In genomic region chr13:30026093-30026492, GRCh38 we compare ENCODE assay signal across 13 cellular contexts.
A peak's percentile ranks its signal among the peaks of the same experiment; 100 is the strongest.
DNase-seq lines count a peak whose midpoint lies in the region; ATAC-seq, FAIRE-seq and TF ChIP-seq lines count a peak whose summit lies in the region.
"Had no signal": no experiment of that assay in that cellular context is flagged by ENCODE, and none has a peak within 500 bp of the region (broad histone marks: within the 10 kb centered on the region; RNA-seq: fewer than 3 reads in every experiment).

No MANE protein-coding gene starts in this region.

- H3K4me1 Mint-ChIP-seq in astrocyte (ENCODE audit: low read depth, unreplicated experiment) = peaks cover 4% of the 10 kb centered on the region
- H3K4me1 Mint-ChIP-seq: activated naive CD4-positive, alpha-beta T cell treated with anti-CD3 and anti-CD28 coated beads, Interleukin-2, amount 50 U/mL, for 24 hours; CD4-positive, alpha-beta memory T cell had no signal

- no peak overlapping the region for H3K9ac ChIP-seq in astrocyte (ENCODE audit: low read length)

- H3K27ac Mint-ChIP-seq in astrocyte (ENCODE audit: unreplicated experiment) = peak overlapping the region; percentile 2
- H3K27ac Mint-ChIP-seq: activated naive CD4-positive, alpha-beta T cell treated with anti-CD3 and anti-CD28 coated beads, Interleukin-2, amount 50 U/mL, for 24 hours; CD4-positive, alpha-beta memory T cell had no signal

- H2AFZ ChIP-seq in astrocyte (ENCODE audit: low read depth, low read length) = no peak overlapping the region

- TF ChIP-seq POLR2A in vagina (IDR thresholded peaks at IDR 0.05) = no peak

- no peaks in the 10 kb centered on the region for H3K9me3 ChIP-seq in astrocyte (ENCODE audit: insufficient read depth, low read depth, low read length)
- H3K9me3 ChIP-seq in vagina = no peaks in the 10 kb centered on the region

- DNase-seq in HFF-Myc (ENCODE audit: extremely low read depth, low read depth) (peak; percentile 32), astrocyte (ENCODE audit: low read depth) (peak; percentile 86), foreskin fibroblast (peak; percentile 93 to 94), vagina (ENCODE audit: extremely low spot score in 2 of 2) (no peak), NCI-H1694 treated with DMSO at 0.1 percent for 48 hours (lab: John Stamatoyannopoulos, UW) (no peak), G401 (ENCODE audit: low spot score) (no peak)
- DNase-seq: activated CD8-positive, alpha-beta memory T cell treated with anti-CD3 and anti-CD28 coated beads, Interleukin-2, amount 50 U/mL, for 48 hours; CD4-positive, alpha-beta memory T cell; hypothalamus; NCI-H2029 had no signal

- no peak overlapping the region for H3K4me3 ChIP-seq in HFF-Myc (replicated peaks; ENCODE audit: low read depth, low read length)
- no peak overlapping the region for H3K4me3 ChIP-seq in astrocyte (ENCODE audit: insufficient read depth, low read depth, low read length)
- no peak overlapping the region for H3K4me3 ChIP-seq in foreskin fibroblast (ENCODE audit: low read depth in 1 of 2, low read length in 2 of 2)
- H3K4me3 ChIP-seq in vagina = no peak overlapping the region

- no peaks in the 10 kb centered on the region for H4K20me1 ChIP-seq in astrocyte (ENCODE audit: insufficient read depth, low read length)

- no peak for TF ChIP-seq CTCF in HFF-Myc (IDR thresholded peaks at IDR 0.05; ENCODE audit: low read depth, low read length, missing control alignments)
- no peak for TF ChIP-seq CTCF in astrocyte (IDR thresholded peaks at IDR 0.05; ENCODE audit: insufficient read depth, low read depth, low read length)
- TF ChIP-seq CTCF in foreskin fibroblast (IDR thresholded peaks at IDR 0.05; ENCODE audit: low read depth, low read length) = no peak
- no peak for TF ChIP-seq CTCF in vagina (IDR thresholded peaks at IDR 0.05)

- peaks cover 5% of the 10 kb centered on the region for H3K27me3 Mint-ChIP-seq in astrocyte (ENCODE audit: low read depth, unreplicated experiment)
- H3K27me3 Mint-ChIP-seq: activated naive CD4-positive, alpha-beta T cell treated with anti-CD3 and anti-CD28 coated beads, Interleukin-2, amount 50 U/mL, for 24 hours; CD4-positive, alpha-beta memory T cell had no signal

- H3K27me3 ChIP-seq in astrocyte (ENCODE audit: insufficient read depth, low read length) (no peaks in the 10 kb centered on the region), vagina (no peaks in the 10 kb centered on the region)

- H3K79me2 ChIP-seq in astrocyte (ENCODE audit: insufficient read depth, low read length) = no peaks in the 10 kb centered on the region

- no peak overlapping the region for H3K4me3 Mint-ChIP-seq in astrocyte (ENCODE audit: unreplicated experiment)
- H3K4me3 Mint-ChIP-seq: activated naive CD4-positive, alpha-beta T cell treated with anti-CD3 and anti-CD28 coated beads, Interleukin-2, amount 50 U/mL, for 24 hours; CD4-positive, alpha-beta memory T cell had no signal

- no peak for ATAC-seq in GM21737 (IDR thresholded peaks at IDR 0.05; ENCODE audit: unreplicated experiment)
- ATAC-seq: Panc1 had no signal

- no peaks in the 10 kb centered on the region for H3K9me3 Mint-ChIP-seq in astrocyte (ENCODE audit: unreplicated experiment)
- H3K9me3 Mint-ChIP-seq: activated naive CD4-positive, alpha-beta T cell treated with anti-CD3 and anti-CD28 coated beads, Interleukin-2, amount 50 U/mL, for 24 hours; CD4-positive, alpha-beta memory T cell had no signal

- H3K36me3 Mint-ChIP-seq in astrocyte (ENCODE audit: low read depth, unreplicated experiment) = peaks cover 2% of the 10 kb centered on the region
- H3K36me3 Mint-ChIP-seq: activated naive CD4-positive, alpha-beta T cell treated with anti-CD3 and anti-CD28 coated beads, Interleukin-2, amount 50 U/mL, for 24 hours; CD4-positive, alpha-beta memory T cell had no signal

- H3K4me1 ChIP-seq in astrocyte (ENCODE audit: insufficient read depth, low read length) (peaks cover 20% of the 10 kb centered on the region), vagina (peaks cover 12% of the 10 kb centered on the region)

- intact Hi-C loops in vagina (cut with DNase I) = no loop called here

- H3K36me3 ChIP-seq in astrocyte (ENCODE audit: insufficient read depth, low read length) (no peaks in the 10 kb centered on the region), vagina (no peaks in the 10 kb centered on the region)

- peak overlapping the region; percentile 27 for H3K4me2 ChIP-seq in astrocyte (ENCODE audit: low read length)

- peak; percentile 92 for FAIRE-seq in astrocyte (lab: Jason Lieb, UNC)

- H3K27ac ChIP-seq in astrocyte (ENCODE audit: low read depth, low read length) (no peak overlapping the region), vagina (peak overlapping the region; percentile 4)

- in situ Hi-C loops in G401 (cut with HindIII; ENCODE audit: low sequenced_read_pairs) = no loop called here

Comparison
In these comparisons a context has a peak if more than half of its experiments do, and no peak if none do; other contexts are left out.
1. DNase-seq: peak in HFF-Myc (single experiment), astrocyte (single experiment) and foreskin fibroblast (2 of 2); none in vagina (0 of 2), NCI-H1694 treated with DMSO at 0.1 percent for 48 hours (single experiment) and G401 (single experiment).